In genomic region chr7:151595702-151596340, GRCh38 we compare ENCODE assay signal across 2 cellular contexts.
TF ChIP-seq lines count a peak whose summit lies in the region.

No MANE protein-coding gene starts in this region.

TF ChIP-seq in endothelial cell of umbilical vein, 7 proteins besides CTCF, POLR2A, EP300 and RAD21 (continued from another document):
- TF ChIP-seq MAX (IDR thresholded peaks at IDR 0.05; ENCODE audit: insufficient read depth, insufficient read length) (no peak), JUN (IDR thresholded peaks at IDR 0.05; ENCODE audit: borderline replicate concordance, insufficient read depth, insufficient read length, low read depth) (no peak), POLR2AphosphoS5 (IDR thresholded peaks at IDR 0.05; ENCODE audit: insufficient read depth, low read depth, low read length) (no peak)

TF ChIP-seq in GM23338, 12 proteins besides CTCF, POLR2A, EP300 and RAD21:
- TF ChIP-seq ZNF462 (CRISPR knock-in tag; IDR thresholded peaks at IDR 0.05): no peak
- TF ChIP-seq REST (IDR thresholded peaks at IDR 0.05; ENCODE audit: unreplicated experiment): no peak
- TF ChIP-seq STAT1 (IDR thresholded peaks at IDR 0.05; ENCODE audit: unreplicated experiment): no peak
- TF ChIP-seq POLR2AphosphoS5 (IDR thresholded peaks at IDR 0.05; ENCODE audit: low read depth): no peak
- no peak for TF ChIP-seq ETS1 (IDR thresholded peaks at IDR 0.05)
- TF ChIP-seq ZNF331 (CRISPR knock-in tag; IDR thresholded peaks at IDR 0.05; ENCODE audit: low read depth): no peak
- no peak for TF ChIP-seq EZH2phosphoT487 (IDR thresholded peaks at IDR 0.05; ENCODE audit: unreplicated experiment)
- no peak for TF ChIP-seq ZNF114 (CRISPR knock-in tag; IDR thresholded peaks at IDR 0.05)
- TF ChIP-seq EZH2 (IDR thresholded peaks at IDR 0.05; ENCODE audit: low read depth, unreplicated experiment): no peak
- TF ChIP-seq JUNB (IDR thresholded peaks at IDR 0.05; ENCODE audit: unreplicated experiment): no peak
- TF ChIP-seq NANOG (IDR thresholded peaks at IDR 0.05; ENCODE audit: borderline replicate concordance): no peak
- TF ChIP-seq CREB1 (CRISPR knock-in tag; IDR thresholded peaks at IDR 0.05; ENCODE audit: low read depth): no peak
